In genomic region chr20:869606-870005, GRCh38 we compare ENCODE assay signal across 17 cellular contexts. TPM values are rescaled to one million over a fixed set of nuclear protein-coding genes. Genes with fewer than 3 reads are reported as not detected.
DNase-seq lines count a peak whose midpoint lies in the region; ATAC-seq and TF ChIP-seq lines count a peak whose summit lies in the region.
"Had no signal": no experiment of that assay in that cellular context is flagged by ENCODE, and none has a peak within 500 bp of the region (broad histone marks: within the 10 kb centered on the region; RNA-seq: fewer than 3 reads in every experiment).

No MANE protein-coding gene starts in this region.

- ATAC-seq in HG02571 (IDR thresholded peaks at IDR 0.05; ENCODE audit: unreplicated experiment) (no peak), psoas muscle (no peak), left cardiac atrium (no peak)
- ATAC-seq: A549, K562 had no signal

- H3K36me3 ChIP-seq in WERI-Rb-1 (no peaks in the 10 kb centered on the region), liver (ENCODE audit: control insufficient read depth in 4 of 4, insufficient read depth in 3 of 4, low read depth in 1 of 4, low read length in 3 of 4) (no peaks in the 10 kb centered on the region), spleen (no peaks in the 10 kb centered on the region), psoas muscle (ENCODE audit: insufficient read depth in 1 of 2, low read depth in 1 of 2) (no peaks in the 10 kb centered on the region)
- H3K36me3 ChIP-seq: HAP-1 had no signal

- intact Hi-C loops in spleen (cut with DNase I; ENCODE audit: low total_unique reads) (no loop called here), psoas muscle (cut with DNase I) (no loop called here), left cardiac atrium (cut with DNase I) (no loop called here)

- TF ChIP-seq POLR2A in spleen (IDR thresholded peaks at IDR 0.05), result no peak

- WGBS in liver, result 39% methylated on average over 5 of the region's 5 CpGs
- WGBS in spleen, 5 donors, result 61 to 86% (median 79%) methylated on average over 5 of the region's 5 CpGs
- 51 to 69% (median 61%) methylated on average over 5 of the region's 5 CpGs for WGBS in psoas muscle, 3 donors

- H3K4me3 ChIP-seq in WERI-Rb-1 (ENCODE audit: low read depth, low read length) (no peak overlapping the region), liver (ENCODE audit: low read depth in 1 of 3, low read length in 3 of 3) (no peak overlapping the region), spleen (no peak overlapping the region), psoas muscle (no peak overlapping the region)
- H3K4me3 ChIP-seq: A549, HAP-1, K562 had no signal

- no peak overlapping the region for H3K9ac ChIP-seq in liver (ENCODE audit: low read depth in 1 of 2, low read length in 2 of 2)

- H3K27me3 ChIP-seq in WERI-Rb-1 (ENCODE audit: insufficient read depth, low read depth, severe bottlenecking) (no peaks in the 10 kb centered on the region), liver (ENCODE audit: control insufficient read depth in 4 of 4, insufficient read depth in 4 of 4, low read length in 3 of 4) (peaks cover 0 to 5% (median 0%) of the 10 kb centered on the region in 4 donors), spleen (replicated peaks in 1 of 7) (no peaks in the 10 kb centered on the region), psoas muscle (ENCODE audit: insufficient read depth in 3 of 3, low read length in 2 of 3) (peaks cover 0 to 12% (median 1%) of the 10 kb centered on the region in 3 donors)

- H3K9me3 ChIP-seq in WERI-Rb-1 (ENCODE audit: severe bottlenecking), result no peaks in the 10 kb centered on the region
- no peaks in the 10 kb centered on the region for H3K9me3 ChIP-seq in liver (ENCODE audit: control insufficient read depth in 4 of 4, low read length in 3 of 4)
- H3K9me3 ChIP-seq in spleen, result no peaks in the 10 kb centered on the region
- no peaks in the 10 kb centered on the region for H3K9me3 ChIP-seq in psoas muscle
- H3K9me3 ChIP-seq: A549, Caco-2, HAP-1 had no signal

- H3K4me1 ChIP-seq in liver (ENCODE audit: control insufficient read depth in 4 of 4, insufficient read depth in 4 of 4, low read length in 3 of 4) (peaks cover 0 to 3% (median 1%) of the 10 kb centered on the region in 4 donors), spleen (no peaks in the 10 kb centered on the region), psoas muscle (no peaks in the 10 kb centered on the region)
- H3K4me1 ChIP-seq: A549, Caco-2, HAP-1 had no signal

- TF ChIP-seq RAD21 in liver (IDR thresholded peaks at IDR 0.05), result no peak

- DNase-seq in WERI-Rb-1 (no peak), spleen (peak; percentile 21), psoas muscle (no peak), left cardiac atrium (no peak)
- DNase-seq: AML-193; Caco-2; CD4-positive, alpha-beta T cell; DMS79; GDM1 had no signal

- H3K27ac ChIP-seq in WERI-Rb-1 (peak overlapping the region; percentile 10; the same call in 1 of the 2 replicates), liver (ENCODE audit: low read depth in 1 of 2, low read length in 2 of 2) (no peak overlapping the region), spleen (no peak overlapping the region), psoas muscle (no peak overlapping the region)
- H3K27ac ChIP-seq: A549, C4-2B had no signal

- no peak for TF ChIP-seq CTCF in WERI-Rb-1 (IDR thresholded peaks at IDR 0.05; ENCODE audit: low read depth, low read length)
- no peak for TF ChIP-seq CTCF in liver (IDR thresholded peaks at IDR 0.05; ENCODE audit: low read depth, low read length, missing input control)
- no peak for TF ChIP-seq CTCF in spleen (IDR thresholded peaks at IDR 0.05 in 8 of 11, conservative IDR thresholded peaks at IDR 0.05 in 3 of 11)
- no peak for TF ChIP-seq CTCF in psoas muscle (IDR thresholded peaks at IDR 0.05)

TF ChIP-seq in liver, 16 proteins besides CTCF, POLR2A, EP300 and RAD21:
- TF ChIP-seq ZBTB33 (IDR thresholded peaks at IDR 0.05) (no peak), RXRA (IDR thresholded peaks at IDR 0.05) (peak; percentile 66 to 89), NR2F2 (IDR thresholded peaks at IDR 0.05) (no peak), JUND (IDR thresholded peaks at IDR 0.05) (no peak), FOXA1 (IDR thresholded peaks at IDR 0.05) (no peak)

RNA-seq across cellular contexts. Expression of gene FAM110A, which starts 36.1 kb away (rescaled TPM):
- total RNA-seq in liver, result 1 to 10 TPM; 1.5 to 6.7 TPM
- polyA plus RNA-seq in liver, result 1 to 10 TPM; 1.2 to 2.4 TPM
- 10 to 100 TPM; 19.7 to 32.0 (median 25.7) TPM for total RNA-seq in spleen
- polyA plus RNA-seq in spleen, result 10 to 100 TPM; 11.3 to 21.0 (median 12.5) TPM
- 1 to 10 TPM in 2 of 4 donors, under 1 TPM in 2; 0.83 to 3.4 (median 1.9) TPM for total RNA-seq in psoas muscle
- 1 to 10 TPM; 1.4 to 2.5 (median 2.4) TPM for polyA plus RNA-seq in psoas muscle
- 1 to 10 TPM; 4.0 to 4.4 TPM for total RNA-seq in left cardiac atrium

RNA-seq across cellular contexts. Expression of gene ANGPT4, which starts 46.5 kb away (rescaled TPM):
- total RNA-seq in liver (under 1 TPM; 0.05 to 0.08 TPM), spleen (not detected), psoas muscle (under 1 TPM in 2 of 4 donors, not detected in 2; 0.04 to 0.06 TPM), left cardiac atrium (under 1 TPM in 1 of 2 donors, not detected in 1; 0.27 TPM)
- polyA plus RNA-seq in liver (under 1 TPM; 0.07 to 0.13 TPM), spleen (under 1 TPM in 2 of 3 donors, not detected in 1; 0.03 to 0.06 TPM), psoas muscle (under 1 TPM; 0.03 to 0.14 (median 0.10) TPM)
- total RNA-seq: Caco-2; CD4-positive, alpha-beta T cell; HT-29; K562 had no signal
- polyA plus RNA-seq: BJ, K562 had no signal
